20 cellular contexts compared by ENCODE assay signal in the genomic region with DNA sequence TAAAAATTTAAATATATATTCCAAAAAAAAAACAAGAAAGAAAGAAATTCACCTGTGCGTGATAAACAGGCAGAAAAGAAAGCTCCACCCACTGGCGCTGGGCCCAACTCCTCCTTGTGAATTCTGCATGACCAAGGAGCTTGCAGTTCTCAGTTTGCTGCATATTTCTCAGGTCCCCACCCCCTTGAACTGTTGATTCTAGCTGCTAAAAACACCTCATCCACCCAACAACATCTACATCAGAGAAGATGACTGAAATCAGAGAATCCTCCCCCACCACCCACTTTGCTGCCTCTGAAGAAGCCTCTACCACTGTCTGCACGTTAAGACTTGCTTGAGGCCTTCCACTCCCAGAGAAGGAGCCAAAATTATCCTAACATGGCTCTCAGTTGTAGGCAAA.
DNase-seq lines count a peak whose midpoint lies in the region; ATAC-seq, FAIRE-seq and TF ChIP-seq lines count a peak whose summit lies in the region.
"Had no signal": no experiment of that assay in that cellular context is flagged by ENCODE, and none has a peak within 500 bp of the region (broad histone marks: within the 10 kb centered on the region; RNA-seq: fewer than 3 reads in every experiment).

No MANE protein-coding gene starts in this region.

- peak overlapping the region; percentile 47; the same call in 1 of the 2 replicates for H2AFZ ChIP-seq in H1 (ENCODE audit: low read length)

- H3K36me3 ChIP-seq in H1 (ENCODE audit: control insufficient read depth in 2 of 4, insufficient read depth in 4 of 4, low read length in 3 of 4), result no peaks in the 10 kb centered on the region
- no peaks in the 10 kb centered on the region for H3K36me3 ChIP-seq in prostate gland
- no peaks in the 10 kb centered on the region for H3K36me3 ChIP-seq in naive thymus-derived CD4-positive, alpha-beta T cell (ENCODE audit: control insufficient read depth in 2 of 3, insufficient read depth in 3 of 3, low read length in 3 of 3)
- H3K36me3 ChIP-seq: ascending aorta had no signal

- H3K23ac ChIP-seq in H1 (ENCODE audit: insufficient read length), result no peak overlapping the region

- H3K27me3 Mint-ChIP-seq in naive thymus-derived CD4-positive, alpha-beta T cell, result no peaks in the 10 kb centered on the region
- H3K27me3 Mint-ChIP-seq: activated CD8-positive, alpha-beta memory T cell treated with anti-CD3 and anti-CD28 coated beads, Interleukin-2, amount 10 ng/mL, durations not matched to agents 7 days and 5 days; stimulated activated naive CD8-positive, alpha-beta T cell treated with anti-CD3 and anti-CD28 coated beads, Interleukin-15, Interleukin-2, amounts not matched to agents 100 ng/mL and 50 ng/mL, for 24 hours had no signal

- H3K23me2 ChIP-seq in H1 (ENCODE audit: low read depth, low read length), result no peaks in the 10 kb centered on the region; the same call in 1 of the 2 replicates

- no peak for FAIRE-seq in H1 (lab: Jason Lieb, UNC)
- FAIRE-seq: urothelium cell line had no signal

- no peak overlapping the region for H3K4me2 ChIP-seq in H1 (ENCODE audit: insufficient read depth in 1 of 2, low read depth in 2 of 2, low read length in 2 of 2)

- H2BK15ac ChIP-seq in H1 (ENCODE audit: low read length), result no peak overlapping the region

- TF ChIP-seq EP300 in H1 (IDR thresholded peaks at IDR 0.05; ENCODE audit: borderline replicate concordance in 1 of 2, low read depth in 2 of 2, low read length in 2 of 2), result no peak

- peak; percentile 33 for DNase-seq in HT-29 (ENCODE audit: low spot score)
- no peak for DNase-seq in H1 (ENCODE audit: low read depth in 1 of 2, low spot score in 2 of 2)
- no peak for DNase-seq in prostate gland (ENCODE audit: low spot score)
- no peak for DNase-seq in DMS 273 (lab: John Stamatoyannopoulos, UW; ENCODE audit: unreplicated experiment)
- DNase-seq in HuH-7.5 (ENCODE audit: low spot score), result no peak
- DNase-seq in naive thymus-derived CD4-positive, alpha-beta T cell, result no peak
- DNase-seq: activated CD8-positive, alpha-beta memory T cell treated with anti-CD3 and anti-CD28 coated beads, Interleukin-2, amount 10 ng/mL, durations not matched to agents 7 days and 5 days; activated gamma-delta T cell treated with Interleukin-2 at 50 U/mL for 16 hours; NCI-H1436; NCI-H2227 treated with DMSO at 0.1 percent for 48 hours; retina; Right ventricle myocardium superior had no signal

- no peak overlapping the region for H2BK20ac ChIP-seq in H1 (ENCODE audit: low read length)

- no peak overlapping the region for H3K56ac ChIP-seq in H1 (replicated peaks; ENCODE audit: insufficient read length, low read depth, low read length)

- no peaks in the 10 kb centered on the region for H3K4me1 Mint-ChIP-seq in naive thymus-derived CD4-positive, alpha-beta T cell
- H3K4me1 Mint-ChIP-seq: memory B cell, neural crest cell had no signal

- H2BK120ac ChIP-seq in H1 (replicated peaks; ENCODE audit: low read depth, low read length), result no peak overlapping the region

- H3K18ac ChIP-seq in H1 (ENCODE audit: extremely low read depth, low read length), result no peak overlapping the region

- CTCF ChIA-PET in H1 (lab: Charles Lee; ENCODE audit: partially characterized antibody), result interaction anchor here (2.0 to 2.1 kb wide), 2 partner anchors 16 to 439 kb away, joined by 5 to 8 read pairs; no protein-coding TSS in a partner anchor
- CTCF ChIA-PET in naive thymus-derived CD4-positive, alpha-beta T cell (lab: Charles Lee), result no interaction called here

- no peak overlapping the region for H3K14ac ChIP-seq in H1 (ENCODE audit: insufficient read length)

- POLR2A ChIA-PET in H1 (lab: Charles Lee; ENCODE audit: partially characterized antibody), result no interaction called here
- POLR2A ChIA-PET in naive thymus-derived CD4-positive, alpha-beta T cell (lab: Charles Lee), result no interaction called here

- H3K27me3 ChIP-seq in H1 (replicated peaks in 1 of 4; ENCODE audit: control insufficient read depth in 3 of 4, extremely low read depth in 1 of 4, insufficient read depth in 3 of 4, low read length in 3 of 4) (no peaks in the 10 kb centered on the region), prostate gland (replicated peaks; ENCODE audit: insufficient read depth) (no peaks in the 10 kb centered on the region)
- H3K27me3 ChIP-seq in naive thymus-derived CD4-positive, alpha-beta T cell (ENCODE audit: control insufficient read depth in 2 of 2, insufficient read depth in 2 of 2, low read length in 2 of 2), result no peaks in the 10 kb centered on the region
- H3K27me3 ChIP-seq: ascending aorta had no signal

- no peaks in the 10 kb centered on the region for H3K4me1 ChIP-seq in H1 (replicated peaks in 1 of 4; ENCODE audit: control insufficient read depth in 3 of 4, insufficient read depth in 4 of 4, low read length in 3 of 4)
- no peaks in the 10 kb centered on the region for H3K4me1 ChIP-seq in prostate gland (replicated peaks)
- no peaks in the 10 kb centered on the region for H3K4me1 ChIP-seq in naive thymus-derived CD4-positive, alpha-beta T cell (ENCODE audit: control insufficient read depth in 2 of 2, insufficient read depth in 2 of 2, low read length in 2 of 2)
- H3K4me1 ChIP-seq: ascending aorta had no signal

- TF ChIP-seq POLR2A in H1 (IDR thresholded peaks at IDR 0.05; ENCODE audit: control extremely low read depth in 1 of 2, low read depth in 2 of 2, low read length in 2 of 2) (no peak), prostate gland (IDR thresholded peaks at IDR 0.05) (no peak)

- H4K8ac ChIP-seq in H1 (ENCODE audit: extremely low read depth, insufficient read depth, low read length), result no peak overlapping the region

- 71% methylated on average over 3 of the region's 3 CpGs; no CpG with 5 or more reads in 1 of the 2 experiments for WGBS in H1 (ENCODE audit: extremely low coverage in 1 of 2, insufficient coverage in 1 of 2, insufficient read length in 1 of 2, insufficient replicate concordance in 2 of 2, low coverage in 1 of 2, low lambda C conversion rate in 2 of 2, missing lambda C conversion rate in 1 of 2), 2 experiments
- 49% methylated on average over 3 of the region's 3 CpGs for WGBS in prostate gland

- intact Hi-C loops in prostate gland (cut with DNase I), result loop anchor here (5.0 to 10.0 kb wide), 3 partner anchors 101 to 429 kb away; no protein-coding TSS in a partner anchor
- intact Hi-C loops in naive thymus-derived CD4-positive, alpha-beta T cell (cut with micrococcal nuclease), result no loop called here

- H2BK12ac ChIP-seq in H1 (ENCODE audit: low read depth, low read length), result no peak overlapping the region

- no peak overlapping the region for H3K4me3 Mint-ChIP-seq in naive thymus-derived CD4-positive, alpha-beta T cell
- H3K4me3 Mint-ChIP-seq: activated CD8-positive, alpha-beta memory T cell treated with anti-CD3 and anti-CD28 coated beads, Interleukin-2, amount 10 ng/mL, durations not matched to agents 7 days and 5 days; memory B cell; neural crest cell; stimulated activated naive CD8-positive, alpha-beta T cell treated with anti-CD3 and anti-CD28 coated beads, Interleukin-15, Interleukin-2, amounts not matched to agents 100 ng/mL and 50 ng/mL, for 24 hours had no signal

- no peak overlapping the region for H3K4ac ChIP-seq in H1 (replicated peaks; ENCODE audit: insufficient read length, low read depth, low read length)

- peaks cover 0 to 12% (median 0%) of the 10 kb centered on the region in 5 donors for H3K36me3 Mint-ChIP-seq in naive thymus-derived CD4-positive, alpha-beta T cell
- H3K36me3 Mint-ChIP-seq: activated CD8-positive, alpha-beta memory T cell treated with anti-CD3 and anti-CD28 coated beads, Interleukin-2, amount 10 ng/mL, durations not matched to agents 7 days and 5 days had no signal

- H4K91ac ChIP-seq in H1 (replicated peaks; ENCODE audit: insufficient read length, low read length), result no peak overlapping the region

- H4K20me1 ChIP-seq in H1 (replicated peaks in 1 of 2; ENCODE audit: control insufficient read depth in 1 of 2, insufficient read depth in 2 of 2, low read length in 2 of 2), result no peaks in the 10 kb centered on the region

- ATAC-seq in GM18511 (IDR thresholded peaks at IDR 0.05; ENCODE audit: unreplicated experiment), result peak; percentile 45
- no peak for ATAC-seq in naive thymus-derived CD4-positive, alpha-beta T cell
- no peak for ATAC-seq in GM19395 (IDR thresholded peaks at IDR 0.05; ENCODE audit: unreplicated experiment)
- ATAC-seq: activated CD8-positive, alpha-beta memory T cell treated with anti-CD3 and anti-CD28 coated beads, Interleukin-2, amount 10 ng/mL, durations not matched to agents 7 days and 5 days had no signal

- TF ChIP-seq CTCF in H1 (IDR thresholded peaks at IDR 0.05; ENCODE audit: control extremely low read depth in 1 of 3, insufficient read depth in 1 of 3, low read depth in 1 of 3, low read length in 3 of 3), result no peak
- TF ChIP-seq CTCF in prostate gland (IDR thresholded peaks at IDR 0.05), result no peak

- H3K27ac Mint-ChIP-seq in naive thymus-derived CD4-positive, alpha-beta T cell, result peak overlapping the region in 1 of 9 donors; percentile 32
- H3K27ac Mint-ChIP-seq: activated CD8-positive, alpha-beta memory T cell treated with anti-CD3 and anti-CD28 coated beads, Interleukin-2, amount 10 ng/mL, durations not matched to agents 7 days and 5 days; memory B cell; stimulated activated naive CD8-positive, alpha-beta T cell treated with anti-CD3 and anti-CD28 coated beads, Interleukin-15, Interleukin-2, amounts not matched to agents 100 ng/mL and 50 ng/mL, for 24 hours had no signal

- no peak for TF ChIP-seq RAD21 in H1 (IDR thresholded peaks at IDR 0.05 in 1 of 2, conservative IDR thresholded peaks at IDR 0.05 in 1 of 2; ENCODE audit: low read depth in 2 of 2, low read length in 2 of 2)

- no peak overlapping the region for H2AK5ac ChIP-seq in H1 (ENCODE audit: low read depth, low read length)

- H3K27ac ChIP-seq in H1 (ENCODE audit: low read depth, low read length) (no peak overlapping the region), prostate gland (peak overlapping the region; percentile 30 to 65)
- H3K27ac ChIP-seq in naive thymus-derived CD4-positive, alpha-beta T cell (ENCODE audit: low read depth, low read length), result no peak overlapping the region
- H3K27ac ChIP-seq: ascending aorta, coronary artery had no signal

- H3K9me3 ChIP-seq in H1 (ENCODE audit: insufficient read depth in 2 of 2, low read depth in 1 of 2, low read length in 1 of 2) (no peaks in the 10 kb centered on the region), prostate gland (no peaks in the 10 kb centered on the region)
- no peaks in the 10 kb centered on the region for H3K9me3 ChIP-seq in naive thymus-derived CD4-positive, alpha-beta T cell (ENCODE audit: control insufficient read depth in 2 of 3, low read length in 3 of 3)
- H3K9me3 ChIP-seq: ascending aorta had no signal

- no peak overlapping the region for H3K9ac ChIP-seq in H1 (replicated peaks in 1 of 4; ENCODE audit: extremely low read depth in 1 of 4, low read depth in 3 of 4, low read length in 3 of 4)

- peaks cover 0 to 5% (median 0%) of the 10 kb centered on the region in 11 donors for H3K9me3 Mint-ChIP-seq in naive thymus-derived CD4-positive, alpha-beta T cell
- H3K9me3 Mint-ChIP-seq: stimulated activated naive CD8-positive, alpha-beta T cell treated with anti-CD3 and anti-CD28 coated beads, Interleukin-15, Interleukin-2, amounts not matched to agents 100 ng/mL and 50 ng/mL, for 24 hours had no signal

- H4K5ac ChIP-seq in H1 (ENCODE audit: insufficient read length, low read depth, low read length), result no peak overlapping the region

- no peak overlapping the region for H3K4me3 ChIP-seq in H1 (ENCODE audit: extremely low read depth in 1 of 4, insufficient read depth in 2 of 4, low read depth in 3 of 4, low read length in 4 of 4)
- no peak overlapping the region for H3K4me3 ChIP-seq in prostate gland
- H3K4me3 ChIP-seq in naive thymus-derived CD4-positive, alpha-beta T cell (ENCODE audit: low read length), result no peak overlapping the region
- H3K4me3 ChIP-seq: ascending aorta, coronary artery had no signal

- no peaks in the 10 kb centered on the region for H3K79me1 ChIP-seq in H1 (ENCODE audit: low read depth, low read length)

- no peaks in the 10 kb centered on the region for H3K79me2 ChIP-seq in H1 (ENCODE audit: control insufficient read depth in 1 of 2, insufficient read depth in 2 of 2, low read length in 2 of 2)

- no peak overlapping the region for H2BK5ac ChIP-seq in H1 (ENCODE audit: low read depth, low read length)

Comparison
In these comparisons a context has a peak if more than half of its experiments do, and no peak if none do; other contexts are left out.
1. H3K27ac ChIP-seq: peak in prostate gland (2 of 2); none in H1 (single experiment) and naive thymus-derived CD4-positive, alpha-beta T cell (single experiment).